ENCODE assay signal across 9 cellular contexts in genomic region chr16:529012-529575, GRCh38. TPM values are rescaled to one million over a fixed set of nuclear protein-coding genes. Genes with fewer than 3 reads are reported as not detected.
DNase-seq lines count a peak whose midpoint lies in the region; ATAC-seq and TF ChIP-seq lines count a peak whose summit lies in the region.
"Had no signal": no experiment of that assay in that cellular context is flagged by ENCODE, and none has a peak within 500 bp of the region (broad histone marks: within the 10 kb centered on the region; RNA-seq: fewer than 3 reads in every experiment).

No MANE protein-coding gene starts in this region.

- H3K36me3 ChIP-seq in Panc1 (ENCODE audit: control insufficient read depth, insufficient read depth, low read length) (no peaks in the 10 kb centered on the region), parathyroid adenoma (ENCODE audit: control insufficient read depth, insufficient read depth, low read length) (no peaks in the 10 kb centered on the region)

- H3K27me3 ChIP-seq in Panc1 (ENCODE audit: control insufficient read depth, insufficient read depth, low read length) (no peaks in the 10 kb centered on the region), parathyroid adenoma (ENCODE audit: control insufficient read depth, insufficient read depth, low read length) (no peaks in the 10 kb centered on the region)

- peak overlapping the region; percentile 79 for H3K27ac ChIP-seq in Panc1 (ENCODE audit: low read length)
- no peak overlapping the region for H3K27ac ChIP-seq in parathyroid adenoma

- peak overlapping the region; percentile 95 for H3K4me2 ChIP-seq in parathyroid adenoma (ENCODE audit: low read length)

- no TSS peak for BruUV-seq in Panc1 (replicated peaks; lab: Mats Ljungman, UMichigan)

- intact Hi-C loops in Panc1 (cut with micrococcal nuclease; ENCODE audit: unreplicated experiment) = no loop called here

- no peak overlapping the region for H2AFZ ChIP-seq in parathyroid adenoma

- peaks cover 51% of the 10 kb centered on the region for H3K79me2 ChIP-seq in parathyroid adenoma

- TF ChIP-seq CTCF in Panc1 (IDR thresholded peaks at IDR 0.05) = no peak
- no peak for TF ChIP-seq CTCF in epithelial cell of esophagus (IDR thresholded peaks at IDR 0.05; ENCODE audit: insufficient read depth, low read depth, low read length, missing control alignments)
- no peak for TF ChIP-seq CTCF in parathyroid adenoma (IDR thresholded peaks at IDR 0.05)

- H3K9ac ChIP-seq in parathyroid adenoma = no peak overlapping the region

- CTCF ChIA-PET in Panc1 (lab: Charles Lee) = interaction anchor here (1.3 kb wide), 1 partner anchor 14 kb away, joined by 8 read pairs; no protein-coding TSS in a partner anchor

- peaks cover 50% of the 10 kb centered on the region for H3K4me1 ChIP-seq in Panc1 (ENCODE audit: control insufficient read depth, insufficient read depth, low read length)
- peaks cover 9% of the 10 kb centered on the region for H3K4me1 ChIP-seq in parathyroid adenoma

- in situ Hi-C loops in Panc1 (cut with HindIII; ENCODE audit: low pct_unique_long_range_greater_than_20kb, low sequenced_read_pairs) = no loop called here

- H3K4me3 ChIP-seq in GM08714 (ENCODE audit: low read length) (peak overlapping the region; percentile 66), Panc1 (ENCODE audit: low read depth in 2 of 2, low read length in 2 of 2) (peak overlapping the region; percentile 82 to 86), epithelial cell of esophagus (ENCODE audit: low read length) (peak overlapping the region; percentile 76), parathyroid adenoma (ENCODE audit: low read depth, low read length) (peak overlapping the region; percentile 85)

- DNase-seq in Panc1 (ENCODE audit: low read depth, low spot score) (no peak), epithelial cell of esophagus (ENCODE audit: low read depth) (no peak), cerebellum (ENCODE audit: low spot score) (no peak), SK-N-DZ (ENCODE audit: low spot score) (no peak)

- POLR2A ChIA-PET in Panc1 (lab: Charles Lee) = no interaction called here

- ATAC-seq in Panc1 (no peak), HG02973 (IDR thresholded peaks at IDR 0.05; ENCODE audit: unreplicated experiment) (no peak), HG02798 (IDR thresholded peaks at IDR 0.05; ENCODE audit: poor library complexity, unreplicated experiment) (no peak)

- H3K9me3 ChIP-seq in Panc1 (ENCODE audit: control insufficient read depth, insufficient read depth, low read depth, low read length) (no peaks in the 10 kb centered on the region), parathyroid adenoma (ENCODE audit: control insufficient read depth, low read length) (no peaks in the 10 kb centered on the region)

RNA-seq across cellular contexts. Expression of gene CAPN15, which starts 1.6 kb away (rescaled TPM):
- total RNA-seq in Panc1 (2021; ENCODE audit: unreplicated experiment) (78.5 TPM), cerebellum (17.0 TPM)
- 117 TPM for polyA plus RNA-seq in Panc1 (2012; ENCODE audit: insufficient read length)
- 31.5 and 37.4 TPM in 2 replicates for polyA plus RNA-seq in SK-N-DZ (2014; cell fraction: cytosol; rRNA removed)
- polyA plus RNA-seq in SK-N-DZ (2014; cell fraction: nucleus; rRNA removed) = 93.2 and 148 TPM in 2 replicates

RNA-seq across cellular contexts. Expression of gene PRR35, which starts 31.1 kb away (rescaled TPM):
- total RNA-seq in Panc1 (2021; ENCODE audit: unreplicated experiment) (2.2 TPM), cerebellum (2.7 TPM)
- 3.9 TPM for polyA plus RNA-seq in Panc1 (2012; ENCODE audit: insufficient read length)
- 0.06 and 0.24 TPM in 2 replicates for polyA plus RNA-seq in SK-N-DZ (2014; cell fraction: cytosol; rRNA removed)
- not detected in 2 replicates for polyA plus RNA-seq in SK-N-DZ (2014; cell fraction: nucleus; rRNA removed)
- total RNA-seq: lung microvascular endothelial cell had no signal

RNA-seq across cellular contexts. Expression of gene NHLRC4, which starts 37.7 kb away (rescaled TPM):
- total RNA-seq in Panc1 (2021; ENCODE audit: unreplicated experiment) (4.0 TPM), cerebellum (0.27 TPM)
- polyA plus RNA-seq in Panc1 (2012; ENCODE audit: insufficient read length) = 5.2 TPM
- polyA plus RNA-seq in SK-N-DZ (2014; cell fraction: cytosol; rRNA removed) = 1.3 and 1.8 TPM in 2 replicates
- polyA plus RNA-seq in SK-N-DZ (2014; cell fraction: nucleus; rRNA removed) = 2.8 and 3.7 TPM in 2 replicates

RNA-seq across cellular contexts. Expression of gene PIGQ, which starts 40.7 kb away (rescaled TPM):
- 83.5 TPM for total RNA-seq in Panc1 (2021; ENCODE audit: unreplicated experiment)
- 84.1 TPM for polyA plus RNA-seq in Panc1 (2012; ENCODE audit: insufficient read length)
- total RNA-seq in cerebellum = 28.9 TPM
- polyA plus RNA-seq in SK-N-DZ (2014; cell fraction: cytosol; rRNA removed) = 25.3 and 35.9 TPM in 2 replicates
- polyA plus RNA-seq in SK-N-DZ (2014; cell fraction: nucleus; rRNA removed) = 138 and 159 TPM in 2 replicates
